In genomic region chr5:179267671-179268071, GRCh38 we compare ENCODE assay signal across 1 cellular context.
TF ChIP-seq lines count a peak whose summit lies in the region.

No MANE protein-coding gene starts in this region.

TF ChIP-seq in SK-N-SH treated with all-trans-retinoic acid at 6 μM for 48 hours, 23 proteins besides CTCF, POLR2A, EP300 and RAD21 (continued from another document):
- TF ChIP-seq PATZ1 (CRISPR knock-in tag; IDR thresholded peaks at IDR 0.05; ENCODE audit: borderline replicate concordance): no peak
- no peak for TF ChIP-seq TSHZ2 (CRISPR knock-in tag; IDR thresholded peaks at IDR 0.05)
- no peak for TF ChIP-seq CSDC2 (CRISPR knock-in tag; IDR thresholded peaks at IDR 0.05)
- no peak for TF ChIP-seq GLIS3 (CRISPR knock-in tag; IDR thresholded peaks at IDR 0.05)
- TF ChIP-seq ZFP30 (CRISPR knock-in tag; IDR thresholded peaks at IDR 0.05): no peak
- no peak for TF ChIP-seq PPARA (CRISPR knock-in tag; IDR thresholded peaks at IDR 0.05; ENCODE audit: borderline replicate concordance)
